In genomic region chr9:128276008-128276573, GRCh38 we compare ENCODE assay signal across 8 cellular contexts. TPM values are rescaled to one million over a fixed set of nuclear protein-coding genes. Genes with fewer than 3 reads are reported as not detected.
DNase-seq lines count a peak whose midpoint lies in the region; ATAC-seq, FAIRE-seq and TF ChIP-seq lines count a peak whose summit lies in the region.

SWI5 (plus strand) TSS chr9:128276276.

- no TSS peak for BruUV-seq in HepG2 (replicated peaks; lab: Mats Ljungman, UMichigan)

- H3K36me3 ChIP-seq in CD4-positive, CD25-positive, alpha-beta regulatory T cell (ENCODE audit: control insufficient read depth, insufficient read depth, low read length), result peaks cover 7% of the 10 kb centered on the region
- peaks cover 6 to 23% of the 10 kb centered on the region in 2 experiments; a peak in 3 of 5 replicates for H3K36me3 ChIP-seq in HepG2 (replicated peaks in 1 of 2; ENCODE audit: control insufficient read depth in 1 of 2, insufficient read depth in 2 of 2, low read length in 2 of 2)

- TF ChIP-seq CTCF in HepG2 (CRISPR knock-in tag; IDR thresholded peaks at IDR 0.05), result no peak; the same call in 1 of the 2 replicates

- H3K4me3 ChIP-seq in CD4-positive, CD25-positive, alpha-beta regulatory T cell (ENCODE audit: low read depth, low read length), result peak within 1 kb of the TSS; percentile 83
- peak within 1 kb of the TSS; percentile 91 to 98 (median 96) for H3K4me3 ChIP-seq in HepG2 (replicated peaks in 1 of 3; ENCODE audit: insufficient read depth in 1 of 3, low read depth in 2 of 3, low read length in 3 of 3)

- DNase-seq in CD4-positive, CD25-positive, alpha-beta regulatory T cell, result peak; percentile 99 to 100 (median 100)
- DNase-seq in NCI-H774 (lab: John Stamatoyannopoulos, UW) (peak; percentile 99), HepG2 (ENCODE audit: low spot score) (peak; percentile 96)
- DNase-seq in activated CD4-positive, alpha-beta T cell treated with anti-CD3 and anti-CD28 coated beads, Interleukin-2, amount 50 U/mL, for 4 hours, result peak; percentile 100
- peak; percentile 100 for DNase-seq in stimulated activated CD4-positive, alpha-beta T cell treated with anti-CD3 and anti-CD28 coated beads, Interleukin-2, amount 100 ng/mL, for 48 hours

- peak within 1 kb of the TSS; percentile 96 to 98 (median 98) for H3K27ac Mint-ChIP-seq in CD4-positive, CD25-positive, alpha-beta regulatory T cell
- H3K27ac Mint-ChIP-seq in dendritic cell treated with granulocyte-macrophage colony-stimulating factor and Interleukin-4, amounts not matched to agents 40 ng/mL and 50 ng/mL, for 4 days, result peak within 1 kb of the TSS; percentile 96

- peaks cover 30% of the 10 kb centered on the region for H3K79me2 ChIP-seq in HepG2 (ENCODE audit: insufficient read depth, low read length)

- TF ChIP-seq EP300 in HepG2 (IDR thresholded peaks at IDR 0.05; ENCODE audit: low read depth in 2 of 2, low read length in 2 of 2) (0 out of 4 replicates have a peak, but pooled peaks of 1 of the 2 experiments have one; percentile 1), HepG2 (CRISPR knock-in tag; IDR thresholded peaks at IDR 0.05; ENCODE audit: borderline replicate concordance) (no peak)

- intact Hi-C loops in dendritic cell treated with granulocyte-macrophage colony-stimulating factor and Interleukin-4, amounts not matched to agents 40 ng/mL and 50 ng/mL, for 4 days (cut with micrococcal nuclease), result loop anchor here (1.0 to 10.0 kb wide), 2 partner anchors 46 to 61 kb away; partner anchors contain the start of genes COQ4 and TRUB2
- intact Hi-C loops in HepG2 (cut with micrococcal nuclease; ENCODE audit: unreplicated experiment), result no loop called here

- no peaks in the 10 kb centered on the region for H3K9me3 ChIP-seq in CD4-positive, CD25-positive, alpha-beta regulatory T cell (ENCODE audit: control insufficient read depth in 2 of 2, low read length in 2 of 2)
- no peaks in the 10 kb centered on the region for H3K9me3 ChIP-seq in HepG2 (ENCODE audit: low read length)

- H3K4me3 Mint-ChIP-seq in CD4-positive, CD25-positive, alpha-beta regulatory T cell, result peak within 1 kb of the TSS; percentile 97 to 99 (median 98)
- H3K4me3 Mint-ChIP-seq in dendritic cell treated with granulocyte-macrophage colony-stimulating factor and Interleukin-4, amounts not matched to agents 40 ng/mL and 50 ng/mL, for 4 days, result peak within 1 kb of the TSS; percentile 96

- H4K20me1 ChIP-seq in HepG2 (ENCODE audit: insufficient read depth, low read length), result 0 out of 2 replicates have a peak, but pooled peaks cover 5% of the 10 kb centered on the region

- peaks cover 0 to 2% (median 0%) of the 10 kb centered on the region in 7 donors for H3K9me3 Mint-ChIP-seq in CD4-positive, CD25-positive, alpha-beta regulatory T cell
- H3K9me3 Mint-ChIP-seq in dendritic cell treated with granulocyte-macrophage colony-stimulating factor and Interleukin-4, amounts not matched to agents 40 ng/mL and 50 ng/mL, for 4 days, result no peaks in the 10 kb centered on the region

- TF ChIP-seq POLR2A in HepG2 (IDR thresholded peaks at IDR 0.05; ENCODE audit: insufficient read depth in 1 of 2, low read depth in 2 of 2, low read length in 2 of 2), result peak; percentile 94 to 99

- peaks cover 15% of the 10 kb centered on the region for H3K36me3 Mint-ChIP-seq in CD4-positive, CD25-positive, alpha-beta regulatory T cell
- H3K36me3 Mint-ChIP-seq in dendritic cell treated with granulocyte-macrophage colony-stimulating factor and Interleukin-4, amounts not matched to agents 40 ng/mL and 50 ng/mL, for 4 days (ENCODE audit: low read depth), result peaks cover 45% of the 10 kb centered on the region

- peak within 1 kb of the TSS; percentile 82 for H3K27ac ChIP-seq in CD4-positive, CD25-positive, alpha-beta regulatory T cell (ENCODE audit: insufficient read depth, low read length, poor library complexity, severe bottlenecking)
- H3K27ac ChIP-seq in HepG2 (ENCODE audit: extremely low read length, insufficient read depth, low read length), result peak within 1 kb of the TSS; percentile 85

- TF ChIP-seq RAD21 in HepG2 (CRISPR knock-in tag; IDR thresholded peaks at IDR 0.05), result no peak

- in situ Hi-C loops in HepG2 (cut with HindIII; ENCODE audit: extremely low pct_ligation_motif_present, low pct_unique_long_range_greater_than_20kb), result no loop called here

- H2AFZ ChIP-seq in HepG2 (ENCODE audit: low read length), result peak within 1 kb of the TSS; percentile 28

- POLR2A ChIA-PET in HepG2 (lab: Yijun Ruan, JAX), result interaction anchor here (0.5 to 2.1 kb wide), 26 partner anchors 8 to 279 kb away, joined by 3 to 21 read pairs (median 4); partner anchors contain the start of genes BBLN, CERCAM, GLE1 and SPTAN1

- peaks cover 4% of the 10 kb centered on the region for H3K27me3 Mint-ChIP-seq in CD4-positive, CD25-positive, alpha-beta regulatory T cell
- no peaks in the 10 kb centered on the region for H3K27me3 Mint-ChIP-seq in dendritic cell treated with granulocyte-macrophage colony-stimulating factor and Interleukin-4, amounts not matched to agents 40 ng/mL and 50 ng/mL, for 4 days

- CTCF ChIA-PET in HepG2 (lab: Yijun Ruan, JAX; ENCODE audit: low intra/inter-chr PET ratio, low total read pairs), result no interaction called here

- H3K9ac ChIP-seq in HepG2 (ENCODE audit: insufficient read depth, low read depth, low read length), result peak within 1 kb of the TSS; percentile 94

- peaks cover 20% of the 10 kb centered on the region for H3K4me1 ChIP-seq in CD4-positive, CD25-positive, alpha-beta regulatory T cell (ENCODE audit: control insufficient read depth, insufficient read depth, low read length, poor library complexity, severe bottlenecking)
- peaks cover 29% of the 10 kb centered on the region for H3K4me1 ChIP-seq in HepG2 (ENCODE audit: insufficient read depth, low read length)

- peak; percentile 98 for ATAC-seq in CD4-positive, CD25-positive, alpha-beta regulatory T cell (ENCODE audit: low read depth in 2 of 2)
- ATAC-seq in GM19438 (IDR thresholded peaks at IDR 0.05; ENCODE audit: low read depth, unreplicated experiment), result peak; percentile 96
- peak; percentile 93 for ATAC-seq in HG03571 (IDR thresholded peaks at IDR 0.05; ENCODE audit: unreplicated experiment)
- peak; percentile 96 for ATAC-seq in HepG2

- 0% methylated on average over 11 of the region's 38 CpGs for WGBS in HepG2 (ENCODE audit: low lambda C conversion rate)

- FAIRE-seq in HepG2 (lab: Jason Lieb, UNC), result peak; percentile 97

- peak within 1 kb of the TSS; percentile 93 for H3K4me2 ChIP-seq in HepG2 (ENCODE audit: low read depth, low read length)

- H3K27me3 ChIP-seq in CD4-positive, CD25-positive, alpha-beta regulatory T cell (ENCODE audit: control insufficient read depth, insufficient read depth, low read length), result no peaks in the 10 kb centered on the region
- H3K27me3 ChIP-seq in HepG2 (ENCODE audit: control insufficient read depth in 1 of 2, insufficient read depth in 2 of 2, low read length in 2 of 2), result no peaks in the 10 kb centered on the region; a peak in 1 of 5 replicates

- peaks cover 6 to 52% (median 32%) of the 10 kb centered on the region in 4 donors for H3K4me1 Mint-ChIP-seq in CD4-positive, CD25-positive, alpha-beta regulatory T cell
- H3K4me1 Mint-ChIP-seq in dendritic cell treated with granulocyte-macrophage colony-stimulating factor and Interleukin-4, amounts not matched to agents 40 ng/mL and 50 ng/mL, for 4 days (ENCODE audit: low read depth), result peaks cover 51% of the 10 kb centered on the region

TF ChIP-seq in HepG2, 621 proteins besides CTCF, POLR2A, EP300 and RAD21 (continues in another document):
- no peak for TF ChIP-seq REL (CRISPR knock-in tag; conservative IDR thresholded peaks at IDR 0.05)
- 0 out of 2 replicates have a peak, but pooled peaks have one; percentile 1 for TF ChIP-seq ZNF230 (CRISPR knock-in tag; IDR thresholded peaks at IDR 0.05)
- TF ChIP-seq LCORL (IDR thresholded peaks at IDR 0.05), result no peak
- TF ChIP-seq LCORL (CRISPR knock-in tag; IDR thresholded peaks at IDR 0.05), result 0 out of 2 replicates have a peak, but pooled peaks have one; percentile 35
- TF ChIP-seq ELF1 (CRISPR knock-in tag; IDR thresholded peaks at IDR 0.05), result peak; percentile 86
- peak; percentile 86; the same call in 1 of the 2 replicates for TF ChIP-seq SNAI1 (CRISPR knock-in tag; IDR thresholded peaks at IDR 0.05; ENCODE audit: borderline replicate concordance)

RNA-seq across cellular contexts. Expression of gene SWI5, which starts in this region (rescaled TPM):
- total RNA-seq in CD4-positive, CD25-positive, alpha-beta regulatory T cell, result 10.6 TPM
- 10 to 100 TPM; 19.8 to 27.1 (median 22.5) TPM for polyA plus RNA-seq in CD4-positive, CD25-positive, alpha-beta regulatory T cell
- total RNA-seq in HepG2 (2016; rRNA removed; fragmentation: Illumina TruSeq; extraction: Trizol), result 39.2 and 46.5 TPM in 2 replicates
- 10.4 and 11.6 TPM in 2 replicates for total RNA-seq in HepG2 (2016; cell fraction: cytosol; rRNA removed; fragmentation: Illumina TruSeq; extraction: Trizol; ENCODE audit: low read depth)
- 42.5 and 47.8 TPM in 2 replicates for total RNA-seq in HepG2 (2016; cell fraction: insoluble cytoplasmic fraction; rRNA removed; fragmentation: Illumina TruSeq; extraction: Trizol)
- total RNA-seq in HepG2 (2016; cell fraction: membrane; rRNA removed; fragmentation: Illumina TruSeq; extraction: Trizol), result 25.1 and 25.9 TPM in 2 replicates
- total RNA-seq in HepG2 (2016; cell fraction: nucleus; rRNA removed; fragmentation: Illumina TruSeq; extraction: Trizol), result 15.1 and 18.1 TPM in 2 replicates
- 41.0 and 48.7 TPM in 2 replicates for polyA plus RNA-seq in HepG2 (2011; rRNA removed)
- 45.9 and 57.9 TPM in 2 replicates for polyA plus RNA-seq in HepG2 (2011; cell fraction: cytosol; rRNA removed)
- 18.6 and 19.1 TPM in 2 replicates for polyA plus RNA-seq in HepG2 (2011; cell fraction: nucleus; rRNA removed)
- polyA plus RNA-seq in HepG2 (2012), result 22.3 and 22.7 TPM in 2 replicates
- 16.0 and 21.0 TPM in 2 replicates for polyA plus RNA-seq in HepG2 (2016; cell fraction: cytosol; fragmentation: Illumina TruSeq; extraction: Trizol; ENCODE audit: low read depth)
- 58.7 and 61.9 TPM in 2 replicates for polyA plus RNA-seq in HepG2 (2016; cell fraction: insoluble cytoplasmic fraction; fragmentation: Illumina TruSeq; extraction: Trizol; ENCODE audit: low read depth)
- 28.9 and 29.7 TPM in 2 replicates for polyA plus RNA-seq in HepG2 (2016; cell fraction: membrane; fragmentation: Illumina TruSeq; extraction: Trizol; ENCODE audit: low read depth)
- polyA plus RNA-seq in HepG2 (2016; cell fraction: nucleus; fragmentation: Illumina TruSeq; extraction: Trizol; ENCODE audit: insufficient read depth, low read depth), result 30.7 and 35.4 TPM in 2 replicates
- polyA minus RNA-seq in HepG2 (2011; rRNA and poly(A)+ RNA removed; ENCODE audit: low replicate concordance), result 15.4 and 63.7 TPM in 2 replicates
- 4.9 and 5.7 TPM in 2 replicates for polyA minus RNA-seq in HepG2 (2011; cell fraction: cytosol; rRNA and poly(A)+ RNA removed)
- polyA minus RNA-seq in HepG2 (2011; cell fraction: nucleus; rRNA and poly(A)+ RNA removed), result 6.8 and 9.6 TPM in 2 replicates

Comparison
In these comparisons a context has a peak if more than half of its experiments do, and no peak if none do; other contexts are left out.
1. Peak in every context shown above with its lines: DNase-seq, ATAC-seq, H3K4me3 ChIP-seq and H3K27ac ChIP-seq.